Comparison of ENCODE assay signal across 8 cellular contexts in genomic region chr10:28533571-28534304, GRCh38.
A peak's percentile ranks its signal among the peaks of the same experiment; 100 is the strongest.
DNase-seq lines count a peak whose midpoint lies in the region; ATAC-seq and TF ChIP-seq lines count a peak whose summit lies in the region.

No MANE protein-coding gene starts in this region.

- peaks cover 44% of the 10 kb centered on the region for H3K4me1 Mint-ChIP-seq in nephron progenitor cell

- peaks cover 54% of the 10 kb centered on the region for H3K36me3 Mint-ChIP-seq in nephron progenitor cell (ENCODE audit: low read depth)

- DNase-seq in OCI-M1 (lab: John Stamatoyannopoulos, UW) = peak; percentile 63
- peak; percentile 60 for DNase-seq in activated T-helper 9 cell treated with anti-CD3 and anti-CD28 coated beads, Interleukin-2, amount 50 U/mL, for 16 hours (ENCODE audit: low read depth)
- peak; percentile 28 for DNase-seq in fibroblast of pulmonary artery (ENCODE audit: low read depth)
- peak; percentile 73 for DNase-seq in nephron progenitor cell
- peak; percentile 69 for DNase-seq in stimulated activated naive CD4-positive, alpha-beta T cell treated with Interleukin-2 at 50 U/mL for 16 hours (lab: John Stamatoyannopoulos, UW)
- no peak for DNase-seq in SKM-1 (lab: John Stamatoyannopoulos, UW; ENCODE audit: unreplicated experiment)

- H3K4me3 ChIP-seq in GM12875 (ENCODE audit: low read depth, low read length) = peak overlapping the region; percentile 93
- peak overlapping the region; percentile 77 for H3K4me3 ChIP-seq in fibroblast of pulmonary artery (replicated peaks; ENCODE audit: low read depth, low read length)

- peak; percentile 25 for ATAC-seq in HG02885 (IDR thresholded peaks at IDR 0.05; ENCODE audit: poor library complexity, unreplicated experiment)

- peak overlapping the region; percentile 99 for H3K27ac Mint-ChIP-seq in nephron progenitor cell

- no peaks in the 10 kb centered on the region for H3K27me3 Mint-ChIP-seq in nephron progenitor cell (ENCODE audit: low read depth, poor library complexity)

- H3K4me3 Mint-ChIP-seq in nephron progenitor cell = peak overlapping the region; percentile 98

- TF ChIP-seq CTCF in GM12875 (IDR thresholded peaks at IDR 0.05; ENCODE audit: borderline replicate concordance, insufficient read depth, low read depth, low read length) (no peak), fibroblast of pulmonary artery (IDR thresholded peaks at IDR 0.05; ENCODE audit: low read length, missing control alignments) (no peak), nephron progenitor cell (IDR thresholded peaks at IDR 0.05) (no peak)

- H3K9me3 Mint-ChIP-seq in nephron progenitor cell = peaks cover 3% of the 10 kb centered on the region
